Comparison of ENCODE assay signal across 32 cellular contexts in the genomic region with DNA sequence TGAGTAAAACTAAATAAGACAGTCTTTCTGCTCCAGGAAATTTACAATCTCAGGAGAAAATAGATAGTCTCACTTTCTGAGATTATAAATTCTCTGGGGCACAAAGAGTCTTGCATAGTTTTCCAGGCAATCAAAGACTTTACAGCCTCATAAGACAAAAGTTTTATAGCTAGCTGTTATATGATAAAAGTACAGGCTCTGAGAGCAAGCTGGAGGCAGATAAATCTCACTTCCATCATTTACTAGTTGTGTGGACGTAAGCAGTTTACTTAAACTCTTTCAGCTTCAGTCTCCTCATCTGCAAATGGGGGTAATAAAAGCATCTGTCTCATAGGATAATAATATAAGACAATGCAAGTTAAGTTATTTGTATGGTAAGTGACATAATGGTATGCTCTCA. TPM values are rescaled to one million over a fixed set of nuclear protein-coding genes. Genes with fewer than 3 reads are reported as not detected.
"Had no signal": no experiment of that assay in that cellular context is flagged by ENCODE, and none has a peak within 500 bp of the region (broad histone marks: within the 10 kb centered on the region; RNA-seq: fewer than 3 reads in every experiment).

No MANE protein-coding gene starts in this region.

- H3K4me1 Mint-ChIP-seq: natural killer cell; nephron; neural progenitor cell; stimulated activated naive CD8-positive, alpha-beta T cell treated with anti-CD3 and anti-CD28 coated beads, Interleukin-15, amount 100 ng/mL, for 72 hours had no signal

- DNase-seq: naive B cell; natural killer cell; occipital lobe; posterior cingulate gyrus; psoas muscle; right cardiac atrium; right lobe of liver; sigmoid colon; spleen; stimulated activated CD4-positive, alpha-beta T cell treated with anti-CD3 and anti-CD28 coated beads, Interleukin-12 subunit alpha, Interleukin-12 subunit beta, amount 100 ng/mL, for 4 hours; stimulated activated CD4-positive, alpha-beta T cell treated with anti-CD3 and anti-CD28 coated beads, Interleukin-1b, Interleukin-23, amount 100 ng/mL, for 48 hours; stimulated activated CD4-positive, alpha-beta T cell treated with anti-CD3 and anti-CD28 coated beads, Interleukin-4, amount 100 ng/mL, for 1 hour; stimulated activated CD4-positive, alpha-beta T cell treated with anti-CD3 and anti-CD28 coated beads, Interleukin-4, amount 100 ng/mL, for 4 hours; stimulated activated CD8-positive, alpha-beta memory T cell treated with anti-CD3 and anti-CD28 coated beads, Interleukin-4, amount 100 ng/mL, for 48 hours; stimulated activated naive CD4-positive, alpha-beta T cell; stimulated activated naive CD8-positive, alpha-beta T cell treated with anti-CD3 and anti-CD28 coated beads, Interleukin-15, amount 100 ng/mL, for 72 hours; stimulated activated naive CD8-positive, alpha-beta T cell treated with anti-CD3 and anti-CD28 coated beads, Interleukin-15, Interleukin-2, amounts not matched to agents 100 U/mL and 50 U/mL, for 24 hours; substantia nigra; testis; tibial artery; trophoblast cell; upper lobe of left lung had no signal

- H3K9me3 ChIP-seq: right lobe of liver, suprapubic skin, testis, upper lobe of left lung, vagina had no signal

- FAIRE-seq: urothelium cell line had no signal

- H3K9ac ChIP-seq: neural progenitor cell, parathyroid adenoma had no signal

- H3K27ac Mint-ChIP-seq: naive B cell; natural killer cell; nephron; neural progenitor cell; progenitor cell of endocrine pancreas; stimulated activated memory B cell treated with anti-CD40 and anti-IgM and Interleukin-4, amounts not matched to agents 10 μg/mL and 1 μg/mL and 100 μg/mL, for 72 hours; stimulated activated naive CD8-positive, alpha-beta T cell treated with anti-CD3 and anti-CD28 coated beads, Interleukin-15, amount 100 ng/mL, for 72 hours had no signal

- H3K4me3 ChIP-seq: neural progenitor cell, psoas muscle, right lobe of liver, sigmoid colon, smooth muscle cell, spleen, suprapubic skin, testis, tibial artery, upper lobe of left lung, vagina had no signal

- H3K4me3 Mint-ChIP-seq: naive B cell; natural killer cell; nephron; neural progenitor cell; stimulated activated memory B cell treated with anti-CD40 and anti-IgM and Interleukin-4, amounts not matched to agents 10 μg/mL and 1 μg/mL and 100 μg/mL, for 72 hours; stimulated activated naive CD8-positive, alpha-beta T cell treated with anti-CD3 and anti-CD28 coated beads, Interleukin-15, amount 100 ng/mL, for 72 hours had no signal

- ATAC-seq: natural killer cell; psoas muscle; right cardiac atrium; right lobe of liver; stimulated activated memory B cell treated with anti-CD40 and anti-IgM and Interleukin-4, amounts not matched to agents 10 μg/mL and 1 μg/mL and 100 μg/mL, for 72 hours; stimulated activated naive CD8-positive, alpha-beta T cell treated with anti-CD3 and anti-CD28 coated beads, Interleukin-15, amount 100 ng/mL, for 72 hours; stimulated activated naive CD8-positive, alpha-beta T cell treated with anti-CD3 and anti-CD28 coated beads, Interleukin-15, Interleukin-2, amounts not matched to agents 100 U/mL and 50 U/mL, for 24 hours had no signal

- H3K27ac ChIP-seq: neural progenitor cell, parathyroid adenoma, psoas muscle, right lobe of liver, sigmoid colon, spleen, suprapubic skin, testis, upper lobe of left lung, vagina had no signal

- H3K36me3 ChIP-seq: neural progenitor cell, right lobe of liver, sigmoid colon, spleen, suprapubic skin, tibial artery, upper lobe of left lung, vagina had no signal

- H3K4me1 ChIP-seq: neural progenitor cell, parathyroid adenoma, psoas muscle, sigmoid colon, spleen, suprapubic skin, testis, upper lobe of left lung, vagina had no signal

- H3K36me3 Mint-ChIP-seq: naive B cell; natural killer cell; neural progenitor cell; stimulated activated memory B cell treated with anti-CD40 and anti-IgM and Interleukin-4, amounts not matched to agents 10 μg/mL and 1 μg/mL and 100 μg/mL, for 72 hours had no signal

- H3K27me3 ChIP-seq: neural progenitor cell, right lobe of liver, sigmoid colon, spleen, suprapubic skin, testis, tibial artery, upper lobe of left lung, vagina had no signal

- H3K27me3 Mint-ChIP-seq: progenitor cell of endocrine pancreas had no signal

- H3K9me3 Mint-ChIP-seq: natural killer cell; stimulated activated memory B cell treated with anti-CD40 and anti-IgM and Interleukin-4, amounts not matched to agents 10 μg/mL and 1 μg/mL and 100 μg/mL, for 72 hours; stimulated activated naive CD8-positive, alpha-beta T cell treated with anti-CD3 and anti-CD28 coated beads, Interleukin-15, amount 100 ng/mL, for 72 hours had no signal

RNA-seq across cellular contexts. Expression of gene FRK, which starts 11.3 kb away (rescaled TPM):
- total RNA-seq: natural killer cell had no signal
- polyA plus RNA-seq: neural cell had no signal
